Comparison of ENCODE assay signal across 10 cellular contexts in genomic region chr2:42495234-42495581, GRCh38. TPM values are rescaled to one million over a fixed set of nuclear protein-coding genes. Genes with fewer than 3 reads are reported as not detected.
DNase-seq lines count a peak whose midpoint lies in the region; ATAC-seq, FAIRE-seq and TF ChIP-seq lines count a peak whose summit lies in the region.
"Had no signal": no experiment of that assay in that cellular context is flagged by ENCODE, and none has a peak within 500 bp of the region (broad histone marks: within the 10 kb centered on the region; RNA-seq: fewer than 3 reads in every experiment).

No MANE protein-coding gene starts in this region.

- H3K27me3 ChIP-seq in iPS-20b (ENCODE audit: insufficient read depth, low read length) = peaks cover 28% of the 10 kb centered on the region

- H3K9me3 ChIP-seq in A549 = no peaks in the 10 kb centered on the region
- H3K9me3 ChIP-seq in iPS-20b (ENCODE audit: insufficient read depth, low read depth, low read length) = no peaks in the 10 kb centered on the region
- no peaks in the 10 kb centered on the region for H3K9me3 ChIP-seq in kidney (ENCODE audit: control insufficient read depth in 1 of 2, low read length in 2 of 2)

- TF ChIP-seq POLR2A in A549 (IDR thresholded peaks at IDR 0.05; ENCODE audit: low read length) = no peak

- H3K4me2 ChIP-seq in A549 = peak overlapping the region; percentile 88

- intact Hi-C loops in kidney (cut with DNase I) = no loop called here

- CTCF ChIA-PET in A549 (lab: Yijun Ruan, JAX) = interaction anchor here (0.7 to 3.8 kb wide), 21 partner anchors 8 to 180 kb away, joined by 3 to 31 read pairs (median 4); no protein-coding TSS in a partner anchor

- H3K27ac ChIP-seq in A549 (no peak overlapping the region), VCaP (peak overlapping the region; percentile 88), iPS-20b (ENCODE audit: low read length) (no peak overlapping the region), kidney (ENCODE audit: low read depth in 2 of 2, low read length in 2 of 2) (no peak overlapping the region)
- H3K27ac ChIP-seq: epithelial cell of prostate had no signal

- H3K36me3 ChIP-seq in iPS-20b (ENCODE audit: insufficient read depth, low read depth, low read length) (peaks cover 4% of the 10 kb centered on the region), kidney (ENCODE audit: control insufficient read depth in 1 of 2, insufficient read depth in 2 of 2, low read length in 2 of 2) (no peaks in the 10 kb centered on the region)

- ATAC-seq in A549 = no peak
- ATAC-seq in GM18861 (IDR thresholded peaks at IDR 0.05; ENCODE audit: unreplicated experiment) = peak; percentile 6
- ATAC-seq in HG03097 (IDR thresholded peaks at IDR 0.05; ENCODE audit: low FRiP score, unreplicated experiment) = no peak
- ATAC-seq in left lobe of liver = no peak

- no peak overlapping the region; the same call in 2 of the 3 replicates for H3K4me3 ChIP-seq in A549
- H3K4me3 ChIP-seq in iPS-20b (ENCODE audit: low read length) = peak overlapping the region; percentile 93
- no peak overlapping the region for H3K4me3 ChIP-seq in kidney (ENCODE audit: low read length in 2 of 2)

- peaks cover 8% of the 10 kb centered on the region; the same call in 1 of the 3 replicates for H3K4me1 ChIP-seq in A549
- H3K4me1 ChIP-seq in iPS-20b (ENCODE audit: insufficient read depth, low read length) = peaks cover 12% of the 10 kb centered on the region; the same call in 1 of the 2 replicates
- H3K4me1 ChIP-seq in kidney (ENCODE audit: control insufficient read depth in 1 of 2, insufficient read depth in 1 of 2, low read depth in 1 of 2, low read length in 2 of 2) = no peaks in the 10 kb centered on the region

- POLR2A ChIA-PET in A549 (lab: Yijun Ruan, JAX) = no interaction called here

- WGBS in A549 (ENCODE audit: missing lambda C conversion rate) = 6% methylated on average over 1 of the region's 1 CpG

- H3K9ac ChIP-seq in iPS-20b (ENCODE audit: low read depth, low read length) (peak overlapping the region; percentile 18; the same call in 1 of the 2 replicates), kidney (ENCODE audit: low read length in 2 of 2) (no peak overlapping the region)

- DNase-seq in A549 (ENCODE audit: low read depth in 1 of 2, low spot score in 1 of 2) = no peak
- DNase-seq in kidney = no peak
- DNase-seq in globus pallidus (ENCODE audit: low spot score) = no peak
- no peak for DNase-seq in left lobe of liver (ENCODE audit: low spot score)

- no peak for FAIRE-seq in A549 (lab: Jason Lieb, UNC)
- no peak for FAIRE-seq in kidney (lab: Jason Lieb, UNC)

- TF ChIP-seq RAD21 in A549 (conservative IDR thresholded peaks at IDR 0.05 in 1 of 2, IDR thresholded peaks at IDR 0.05 in 1 of 2) = no peak

- TF ChIP-seq EP300 in A549 (IDR thresholded peaks at IDR 0.05) = no peak

- TF ChIP-seq CTCF in A549 (IDR thresholded peaks at IDR 0.05) (no peak; the same call in 2 of the 3 replicates), VCaP (conservative IDR thresholded peaks at IDR 0.05) (peak; percentile 65), kidney (IDR thresholded peaks at IDR 0.05; ENCODE audit: borderline replicate concordance, extremely low read depth, insufficient read depth) (no peak)

TF ChIP-seq in A549, 52 proteins besides CTCF, POLR2A, EP300 and RAD21:
- TF ChIP-seq MYC (IDR thresholded peaks at IDR 0.05; ENCODE audit: borderline replicate concordance, low read length) (no peak), CHD2 (IDR thresholded peaks at IDR 0.05; ENCODE audit: low read length, partially characterized antibody) (no peak), HOXA7 (CRISPR knock-in tag; IDR thresholded peaks at IDR 0.05) (no peak), E2F6 (IDR thresholded peaks at IDR 0.05; ENCODE audit: borderline replicate concordance, low read depth) (no peak), ESRRA (IDR thresholded peaks at IDR 0.05; ENCODE audit: borderline replicate concordance, low read length) (no peak), TFCP2L1 (CRISPR knock-in tag; IDR thresholded peaks at IDR 0.05) (no peak), ZFP36 (IDR thresholded peaks at IDR 0.05; ENCODE audit: borderline replicate concordance, partially characterized antibody) (no peak), BHLHE40 (IDR thresholded peaks at IDR 0.05; ENCODE audit: low read depth, low read length) (no peak), RFX5 (IDR thresholded peaks at IDR 0.05) (no peak), JUN (IDR thresholded peaks at IDR 0.05) (no peak)
- TF ChIP-seq, protein P1, sequence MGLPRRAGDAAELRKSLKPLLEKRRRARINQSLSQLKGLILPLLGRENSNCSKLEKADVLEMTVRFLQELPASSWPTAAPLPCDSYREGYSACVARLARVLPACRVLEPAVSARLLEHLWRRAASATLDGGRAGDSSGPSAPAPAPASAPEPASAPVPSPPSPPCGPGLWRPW (IDR thresholded peaks at IDR 0.05) = no peak

RNA-seq across cellular contexts. Expression of gene KCNG3, which starts 1.4 kb away (rescaled TPM):
- polyA plus RNA-seq in A549 (2011; rRNA removed) (0.54 and 0.67 TPM in 2 replicates), A549 (2017; fragmentation: RNase III; extraction: RNeasy Plus Mini Kit Qiagen cat#74134 plus additional on column Dnase treatment) (0.56 to 0.70 TPM (median 0.58 TPM) in 3 replicates), kidney (ENCODE audit: insufficient read depth, low read depth, low replicate concordance) (0.19 TPM)
- polyA plus RNA-seq in A549 (2012; cell fraction: cytosol; rRNA removed) = 0.37 and 0.60 TPM in 2 replicates
- 0.60 and 0.64 TPM in 2 replicates for polyA plus RNA-seq in A549 (2012; cell fraction: nucleus; rRNA removed)
- polyA minus RNA-seq in A549 (2011; rRNA and poly(A)+ RNA removed) = 0.78 and 0.95 TPM in 2 replicates
- total RNA-seq in kidney (0.88 TPM), left lobe of liver (not detected)
- total RNA-seq: lung microvascular endothelial cell had no signal
